ENCODE assay signal across 1 cellular context in the genomic region with DNA sequence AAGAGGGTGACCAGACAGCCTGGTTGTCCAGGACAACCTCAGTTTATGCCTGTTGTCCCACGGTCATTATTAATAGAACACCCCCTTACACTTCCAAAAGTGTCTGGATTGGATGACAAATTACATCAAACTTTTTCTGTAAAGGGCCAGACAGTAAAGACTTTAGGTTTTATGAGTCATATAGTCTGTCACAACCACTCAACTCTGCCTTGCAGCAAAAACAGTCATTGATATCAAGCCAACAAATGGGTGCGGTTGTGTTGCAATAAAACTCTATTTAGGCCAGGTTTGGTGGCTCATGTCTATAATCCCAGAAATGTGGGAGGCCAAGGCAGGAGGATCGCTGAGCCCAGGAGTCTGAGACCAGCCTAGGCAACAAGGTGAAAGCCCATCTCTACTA.
A peak's percentile ranks its signal among the peaks of the same experiment; 100 is the strongest.
TF ChIP-seq lines count a peak whose summit lies in the region.

No MANE protein-coding gene starts in this region.

TF ChIP-seq in HCT116, 20 proteins besides CTCF, POLR2A, EP300 and RAD21 (continued from another document):
- TF ChIP-seq TCF7L2 (IDR thresholded peaks at IDR 0.05; ENCODE audit: borderline replicate concordance, extremely low read depth, insufficient read depth, insufficient read length) (no peak), CEBPB (IDR thresholded peaks at IDR 0.05; ENCODE audit: low read depth) (peak; percentile 83), YY1 (IDR thresholded peaks at IDR 0.05; ENCODE audit: extremely low read depth, insufficient replicate concordance, low read depth, low read length) (no peak), SIN3A (IDR thresholded peaks at IDR 0.05; ENCODE audit: low read depth) (no peak), FOSL1 (IDR thresholded peaks at IDR 0.05; ENCODE audit: low read depth) (0 out of 2 replicates have a peak, but pooled peaks have one; percentile 13), EZH2phosphoT487 (IDR thresholded peaks at IDR 0.05; ENCODE audit: borderline replicate concordance) (no peak), JUND (IDR thresholded peaks at IDR 0.05) (0 out of 2 replicates have a peak, but pooled peaks have one; percentile 18), EZH2 (IDR thresholded peaks at IDR 0.05) (no peak), SRF (IDR thresholded peaks at IDR 0.05; ENCODE audit: low read depth) (no peak), ZFX (IDR thresholded peaks at IDR 0.05) (no peak), POLR2AphosphoS5 (IDR thresholded peaks at IDR 0.05; ENCODE audit: low read depth, low read length) (no peak), CBX3 (IDR thresholded peaks at IDR 0.05; ENCODE audit: low read depth) (no peak), SP1 (IDR thresholded peaks at IDR 0.05; ENCODE audit: low read depth) (no peak)
- TF ChIP-seq, protein P1, sequence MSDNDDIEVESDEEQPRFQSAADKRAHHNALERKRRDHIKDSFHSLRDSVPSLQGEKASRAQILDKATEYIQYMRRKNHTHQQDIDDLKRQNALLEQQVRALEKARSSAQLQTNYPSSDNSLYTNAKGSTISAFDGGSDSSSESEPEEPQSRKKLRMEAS (IDR thresholded peaks at IDR 0.05): no peak
